In the genomic region with DNA sequence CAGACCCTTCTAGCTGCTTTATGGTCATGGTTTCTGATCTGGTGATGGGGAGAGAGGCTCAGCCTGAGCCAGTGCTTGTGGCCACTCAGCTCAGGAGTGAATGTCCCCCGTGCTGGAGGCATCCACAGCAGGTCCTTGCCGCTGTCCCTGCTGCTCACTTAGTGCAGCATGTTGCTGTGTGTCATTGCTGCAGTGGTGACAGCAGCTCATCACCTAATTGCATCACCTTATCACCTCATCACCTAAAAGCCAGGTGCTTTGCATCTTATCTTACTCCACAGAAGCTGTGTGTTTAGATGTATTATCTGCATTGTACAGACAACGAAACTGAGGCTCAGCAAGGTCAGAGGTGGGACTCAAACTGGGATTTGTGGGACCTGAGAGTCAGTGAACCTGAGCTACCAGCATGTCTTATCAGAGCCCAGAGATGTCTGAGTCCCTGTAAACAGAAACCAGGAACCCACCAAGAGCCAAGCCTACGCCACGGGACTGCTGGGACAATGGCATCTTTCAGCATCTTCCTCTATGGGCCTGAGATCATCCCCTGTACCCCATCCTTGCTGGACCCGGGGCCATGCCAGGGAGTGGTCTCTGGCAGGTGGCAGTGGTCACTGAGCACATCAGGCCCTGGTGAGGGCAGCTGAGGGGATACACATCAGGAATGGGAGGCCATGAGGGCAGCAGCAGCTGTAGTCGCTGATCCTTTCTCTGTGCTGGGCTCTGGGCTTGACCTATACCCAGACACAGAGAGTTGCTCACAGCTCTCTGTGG, we compare ENCODE assay signal across 23 cellular contexts. TPM values are rescaled to one million over a fixed set of nuclear protein-coding genes. Genes with fewer than 3 reads are reported as not detected.
DNase-seq lines count a peak whose midpoint lies in the region; ATAC-seq and TF ChIP-seq lines count a peak whose summit lies in the region.
"Had no signal": no experiment of that assay in that cellular context is flagged by ENCODE, and none has a peak within 500 bp of the region (broad histone marks: within the 10 kb centered on the region; RNA-seq: fewer than 3 reads in every experiment).

No MANE protein-coding gene starts in this region.

- TF ChIP-seq CTCF in IMR-90 (conservative IDR thresholded peaks at IDR 0.05; ENCODE audit: low read depth, low read length), result no peak
- no peak for TF ChIP-seq CTCF in gastrocnemius medialis (IDR thresholded peaks at IDR 0.05 in 4 of 5, conservative IDR thresholded peaks at IDR 0.05 in 1 of 5)

- H3K4ac ChIP-seq in IMR-90 (ENCODE audit: low read depth, low read length), result no peak overlapping the region

- no peak overlapping the region for H3K4me3 ChIP-seq in IMR-90 (ENCODE audit: insufficient read depth, low read depth, low read length)
- H3K4me3 ChIP-seq in gastrocnemius medialis, result no peak overlapping the region
- H3K4me3 ChIP-seq: heart left ventricle, mucosa of descending colon, SJSA1, upper lobe of left lung had no signal

- H4K20me1 ChIP-seq in IMR-90 (ENCODE audit: insufficient read depth, low read length), result no peaks in the 10 kb centered on the region

- no peak overlapping the region for H3K14ac ChIP-seq in IMR-90 (replicated peaks; ENCODE audit: low read depth, low read length)

- H3K27ac ChIP-seq in IMR-90 (ENCODE audit: insufficient read depth, low read length), result no peak overlapping the region
- no peak overlapping the region for H3K27ac ChIP-seq in gastrocnemius medialis
- H3K27ac ChIP-seq: heart left ventricle, SJSA1, upper lobe of left lung had no signal

- H4K8ac ChIP-seq in IMR-90 (ENCODE audit: low read depth in 2 of 2, low read length in 2 of 2), result no peak overlapping the region

- no peak for DNase-seq in activated T-cell treated with anti-CD3 and anti-CD28 coated beads, Interleukin-2, amount 50 U/mL, for 4 hours
- no peak for DNase-seq in activated T-cell treated with anti-CD3 and anti-CD28 coated beads, Interleukin-2, amount 50 U/mL, for 1 hour
- no peak for DNase-seq in IMR-90
- DNase-seq in islet precursor cell, result peak; percentile 43
- DNase-seq in sciatic nerve (ENCODE audit: low spot score), result peak; percentile 51
- DNase-seq in C1 segment of cervical spinal cord (lab: John Stamatoyannopoulos, UW), result no peak
- no peak for DNase-seq in gastrocnemius medialis
- no peak for DNase-seq in NCI-H524 treated with DMSO at 0.1 percent for 48 hours (lab: John Stamatoyannopoulos, UW)
- DNase-seq: activated CD4-positive, alpha-beta T cell treated with anti-CD3 and anti-CD28 coated beads, Interleukin-2, amount 10 ng/mL, durations not matched to agents 7 days and 5 days; effector CD4-positive, alpha-beta T cell; erythroblast; mucosa of descending colon; MV-4-11; NCI-H146; NCI-H510A; NK-92 treated with Interleukin-12 subunit alpha and Interleukin-12 subunit beta, amount 100 ng/mL, for 24 hours had no signal

- H3K79me1 ChIP-seq in IMR-90 (ENCODE audit: low read depth in 1 of 2, low read length in 2 of 2), result no peaks in the 10 kb centered on the region

- H3K36me3 Mint-ChIP-seq in activated T-cell treated with anti-CD3 and anti-CD28 coated beads, Interleukin-2, amount 50 U/mL, for 4 hours (ENCODE audit: insufficient read depth), result no peaks in the 10 kb centered on the region

- in situ Hi-C loops in IMR-90 (cut with MboI; ENCODE audit: low sequenced_read_pairs) (no loop called here), gastrocnemius medialis (cut with MboI; ENCODE audit: low sequenced_read_pairs in 4 of 4) (no loop called here)

- no peak for ATAC-seq in activated T-cell treated with anti-CD3 and anti-CD28 coated beads, Interleukin-2, amount 50 U/mL, for 4 hours
- ATAC-seq in IMR-90 (ENCODE audit: low read depth), result no peak
- no peak for ATAC-seq in sciatic nerve
- ATAC-seq in gastrocnemius medialis, result no peak
- ATAC-seq: mucosa of descending colon had no signal

- intact Hi-C loops in IMR-90 (cut with micrococcal nuclease), result no loop called here
- intact Hi-C loops in sciatic nerve (cut with DNase I), result no loop called here
- intact Hi-C loops in gastrocnemius medialis (cut with DNase I; ENCODE audit: low total_unique reads), result no loop called here

- peaks cover 4% of the 10 kb centered on the region; the same call in 1 of the 2 replicates for H3K4me1 ChIP-seq in IMR-90 (ENCODE audit: control insufficient read depth, insufficient read depth, low read length)
- no peaks in the 10 kb centered on the region for H3K4me1 ChIP-seq in gastrocnemius medialis
- H3K4me1 ChIP-seq: SJSA1 had no signal

- no peaks in the 10 kb centered on the region for H3K9me3 ChIP-seq in IMR-90 (ENCODE audit: control insufficient read depth, insufficient read depth, low read length)
- no peaks in the 10 kb centered on the region for H3K9me3 ChIP-seq in gastrocnemius medialis
- H3K9me3 ChIP-seq: heart left ventricle, mucosa of descending colon, SJSA1, upper lobe of left lung had no signal

- peak overlapping the region; percentile 33 for H3K4me3 Mint-ChIP-seq in activated T-cell treated with anti-CD3 and anti-CD28 coated beads, Interleukin-2, amount 50 U/mL, for 4 hours
- H3K4me3 Mint-ChIP-seq: activated CD4-positive, alpha-beta T cell treated with anti-CD3 and anti-CD28 coated beads, Interleukin-2, amount 10 ng/mL, durations not matched to agents 7 days and 5 days; nephron; T-helper 1 cell treated with Interleukin-12 subunit alpha and Interleukin-12 subunit beta and Interleukin-4 antibody, amounts not matched to agents 30 μg/mL and 1 μg/mL, for 36 hours had no signal

- H3K27me3 ChIP-seq in IMR-90 (ENCODE audit: control insufficient read depth, insufficient read depth, low read length) (0 out of 2 replicates have a peak, but pooled peaks cover under 1% of the 10 kb centered on the region), gastrocnemius medialis (peaks cover 0 to 3% (median 0%) of the 10 kb centered on the region in 3 donors)
- H3K27me3 ChIP-seq: heart left ventricle, SJSA1 had no signal

- no peak overlapping the region for H2AK9ac ChIP-seq in IMR-90 (replicated peaks; ENCODE audit: low read depth, low read length, poor library complexity)

- TF ChIP-seq POLR2A in IMR-90 (IDR thresholded peaks at IDR 0.05; ENCODE audit: low read depth, low read length) (no peak), gastrocnemius medialis (IDR thresholded peaks at IDR 0.05) (no peak)

- no peak overlapping the region for H3K18ac ChIP-seq in IMR-90 (ENCODE audit: low read depth, low read length)

- POLR2A ChIA-PET in IMR-90 (lab: Charles Lee; ENCODE audit: unreplicated experiment), result no interaction called here

- dilution Hi-C loops in IMR-90 (cut with HindIII; ENCODE audit: low sequenced_read_pairs, unreplicated experiment), result no loop called here

- H2BK20ac ChIP-seq in IMR-90 (ENCODE audit: low read depth, low read length), result no peak overlapping the region

- no peak overlapping the region for H3K23ac ChIP-seq in IMR-90 (ENCODE audit: low read depth, low read length)

- H3K9ac ChIP-seq in IMR-90 (ENCODE audit: low read depth, low read length), result no peak overlapping the region

- no peak overlapping the region for H3K4me2 ChIP-seq in IMR-90 (ENCODE audit: low read depth, low read length)

- H4K5ac ChIP-seq in IMR-90 (ENCODE audit: low read depth, low read length), result no peak overlapping the region

- no peak overlapping the region for H2BK5ac ChIP-seq in IMR-90 (ENCODE audit: low read depth, low read length, poor library complexity, severe bottlenecking)

- peaks cover 21% of the 10 kb centered on the region for H3K27me3 Mint-ChIP-seq in activated T-cell treated with anti-CD3 and anti-CD28 coated beads, Interleukin-2, amount 50 U/mL, for 4 hours (ENCODE audit: low read depth)

- CTCF ChIA-PET in IMR-90 (lab: Yijun Ruan, JAX), result no interaction called here

- H3K9me3 Mint-ChIP-seq in activated T-cell treated with anti-CD3 and anti-CD28 coated beads, Interleukin-2, amount 50 U/mL, for 4 hours, result no peaks in the 10 kb centered on the region
- H3K9me3 Mint-ChIP-seq: activated CD4-positive, alpha-beta T cell treated with anti-CD3 and anti-CD28 coated beads, Interleukin-2, amount 10 ng/mL, durations not matched to agents 7 days and 5 days; activated T-helper 2 cell treated with anti-CD3 and anti-CD28 coated beads, Interferon-gamma antibody, Interleukin-2, Interleukin-4, amounts not matched to agents 10 μg/mL and 5 μg/mL and 100 μg/mL, durations not matched to agents 14 hours and 24 hours and 36 hours; nephron; T-helper 1 cell treated with Interleukin-12 subunit alpha and Interleukin-12 subunit beta and Interleukin-4 antibody, amounts not matched to agents 30 μg/mL and 1 μg/mL, for 36 hours had no signal

- H3K56ac ChIP-seq in IMR-90 (ENCODE audit: extremely low read depth, insufficient read depth, low read length), result no peak overlapping the region

- no TSS peak for BruUV-seq in IMR-90 (replicated peaks; lab: Mats Ljungman, UMichigan)

- H2BK120ac ChIP-seq in IMR-90 (ENCODE audit: low read depth, low read length), result no peak overlapping the region

- H3K4me1 Mint-ChIP-seq in activated T-cell treated with anti-CD3 and anti-CD28 coated beads, Interleukin-2, amount 50 U/mL, for 4 hours (ENCODE audit: low read depth), result peaks cover 2% of the 10 kb centered on the region
- H3K4me1 Mint-ChIP-seq: activated CD4-positive, alpha-beta T cell treated with anti-CD3 and anti-CD28 coated beads, Interleukin-2, amount 10 ng/mL, durations not matched to agents 7 days and 5 days had no signal

- H4K91ac ChIP-seq in IMR-90 (ENCODE audit: insufficient read depth, low read depth, low read length), result no peak overlapping the region

- H3K36me3 ChIP-seq in IMR-90 (ENCODE audit: control insufficient read depth, insufficient read depth, low read length) (peaks cover 11% of the 10 kb centered on the region; the same call in 1 of the 2 replicates), gastrocnemius medialis (no peaks in the 10 kb centered on the region)
- H3K36me3 ChIP-seq: SJSA1, upper lobe of left lung had no signal

- no peak for TF ChIP-seq RAD21 in IMR-90 (IDR thresholded peaks at IDR 0.05; ENCODE audit: low read length)

- H2AFZ ChIP-seq in IMR-90 (replicated peaks; ENCODE audit: low read length, poor library complexity), result no peak overlapping the region

- peaks cover 4% of the 10 kb centered on the region; the same call in 1 of the 2 replicates for H3K9me1 ChIP-seq in IMR-90 (ENCODE audit: insufficient read depth, low read length)

- H2BK15ac ChIP-seq in IMR-90 (ENCODE audit: low read depth, low read length), result no peak overlapping the region

- no peak overlapping the region for H2AK5ac ChIP-seq in IMR-90 (ENCODE audit: low read depth, low read length)

- WGBS in IMR-90 (ENCODE audit: extremely low coverage in 2 of 2, insufficient read length in 1 of 2), 2 experiments, result no CpG with 5 or more reads among the region's 7 CpGs

TF ChIP-seq in IMR-90, 13 proteins besides CTCF, POLR2A, EP300 and RAD21 (continues in another document):
- TF ChIP-seq RFX5 (IDR thresholded peaks at IDR 0.05; ENCODE audit: low read depth, low read length), result no peak
- TF ChIP-seq CHD1 (IDR thresholded peaks at IDR 0.05; ENCODE audit: low read depth, low read length), result no peak

RNA-seq across cellular contexts. Expression of gene PODN, which starts 6.5 kb away (rescaled TPM):
- under 1 TPM in 2 of 3 donors, not detected in 1; 0.11 to 0.23 TPM for total RNA-seq in activated T-cell treated with anti-CD3 and anti-CD28 coated beads, Interleukin-2, amount 50 U/mL, for 4 hours
- total RNA-seq in IMR-90 (2012; rRNA removed), result 0.54 and 0.56 TPM in 2 replicates
- polyA plus RNA-seq in IMR-90 (2012; rRNA removed), result 5.4 and 6.2 TPM in 2 replicates
- 4.1 and 10.2 TPM in 2 replicates for polyA plus RNA-seq in IMR-90 (2012; cell fraction: cytosol; rRNA removed)
- 28.0 and 31.3 TPM in 2 replicates for polyA plus RNA-seq in IMR-90 (2012; cell fraction: nucleus; rRNA removed; ENCODE audit: low replicate concordance)
- total RNA-seq in sciatic nerve, result 222 TPM
- 10 to 100 TPM; 10.2 to 15.9 (median 13.0) TPM for total RNA-seq in gastrocnemius medialis
- total RNA-seq: activated CD4-positive, alpha-beta T cell treated with anti-CD3 and anti-CD28 coated beads, Interleukin-2, amount 10 ng/mL, durations not matched to agents 7 days and 5 days; activated T-helper 2 cell treated with anti-CD3 and anti-CD28 coated beads, Interferon-gamma antibody, Interleukin-2, Interleukin-4, amounts not matched to agents 10 μg/mL and 5 μg/mL and 100 μg/mL, durations not matched to agents 14 hours and 24 hours and 36 hours; HT1080 had no signal

Comparison
In these comparisons a context has a peak if more than half of its experiments do, and no peak if none do; other contexts are left out.
1. DNase-seq: peak in islet precursor cell (single experiment) and sciatic nerve (single experiment); none in activated T-cell treated with anti-CD3 and anti-CD28 coated beads, Interleukin-2, amount 50 U/mL, for 4 hours (single experiment), activated T-cell treated with anti-CD3 and anti-CD28 coated beads, Interleukin-2, amount 50 U/mL, for 1 hour (single experiment), IMR-90 (single experiment), C1 segment of cervical spinal cord (0 of 14), gastrocnemius medialis (0 of 2) and NCI-H524 treated with DMSO at 0.1 percent for 48 hours (single experiment).
2. RNA of gene PODN, which starts 6.5 kb away (total RNA-seq): 222 TPM in sciatic nerve (single experiment); 10.2 to 15.9 TPM in gastrocnemius medialis, 0.54 to 0.56 TPM in IMR-90 and 0.11 to 0.23 TPM in activated T-cell treated with anti-CD3 and anti-CD28 coated beads, Interleukin-2, amount 50 U/mL, for 4 hours; every median in the first group is over 10 times any median in the second.